In genomic region chrX:48905090-48905790, GRCh38 we compare ENCODE assay signal across 24 cellular contexts.
"Had no signal": no experiment of that assay in that cellular context is flagged by ENCODE, and none has a peak within 500 bp of the region (broad histone marks: within the 10 kb centered on the region; RNA-seq: fewer than 3 reads in every experiment).

No MANE protein-coding gene starts in this region.

- H2AFZ ChIP-seq: neural progenitor cell had no signal

- H3K27me3 Mint-ChIP-seq: naive thymus-derived CD8-positive, alpha-beta T cell; progenitor cell of endocrine pancreas; stimulated activated memory B cell treated with anti-CD40 and anti-IgM and Interleukin-4, amounts not matched to agents 10 μg/mL and 1 μg/mL and 100 μg/mL, for 72 hours; stimulated activated naive CD8-positive, alpha-beta T cell treated with anti-CD3 and anti-CD28 coated beads, Interleukin-15, amount 100 ng/mL, for 72 hours; type B pancreatic cell had no signal

- H3K9me3 ChIP-seq: left lung, lower lobe of right lung, neutrophil, ovary, right atrium auricular region, tibial nerve, uterus had no signal

- H3K4me1 ChIP-seq: left lung, lower lobe of right lung, neural progenitor cell, right atrium auricular region, uterus had no signal

- H3K36me3 ChIP-seq: neural progenitor cell, ovary, uterus had no signal

- H3K9me3 Mint-ChIP-seq: naive thymus-derived CD8-positive, alpha-beta T cell; stimulated activated memory B cell treated with anti-CD40 and anti-IgM and Interleukin-4, amounts not matched to agents 10 μg/mL and 1 μg/mL and 100 μg/mL, for 72 hours; stimulated activated naive CD8-positive, alpha-beta T cell treated with anti-CD3 and anti-CD28 coated beads, Interleukin-15, amount 100 ng/mL, for 72 hours; type B pancreatic cell had no signal

- H3K4me3 ChIP-seq: left lung, lower lobe of right lung, neural progenitor cell, ovary, right atrium auricular region, skin epidermis, tibial nerve, uterus had no signal

- ATAC-seq: left colon; left lung; lower lobe of right lung; naive thymus-derived CD8-positive, alpha-beta T cell; sciatic nerve; stimulated activated memory B cell treated with anti-CD40 and anti-IgM and Interleukin-4, amounts not matched to agents 10 μg/mL and 1 μg/mL and 100 μg/mL, for 72 hours; stimulated activated naive CD8-positive, alpha-beta T cell treated with anti-CD3 and anti-CD28 coated beads, Interleukin-15, amount 100 ng/mL, for 72 hours had no signal

- H3K4me2 ChIP-seq: neural progenitor cell had no signal

- H3K9ac ChIP-seq: neural progenitor cell had no signal

- H3K27me3 ChIP-seq: left lung, neural progenitor cell, neutrophil, ovary, right atrium auricular region, tibial nerve, uterus had no signal

- H3K27ac ChIP-seq: left lung, lower lobe of right lung, neural progenitor cell, neutrophil, ovary, right atrium auricular region, skin epidermis, tibial nerve, uterus had no signal

- DNase-seq: islet precursor cell; left colon; left lung; lower lobe of right lung; mammary epithelial cell; mesenchymal stem cell; naive thymus-derived CD8-positive, alpha-beta T cell; occipital lobe; ovary; stimulated activated CD4-positive, alpha-beta T cell treated with anti-CD3 and anti-CD28 coated beads, Interleukin-4, amount 100 ng/mL, for 24 hours; stimulated activated naive CD4-positive, alpha-beta T cell treated with Interleukin-2 at 50 U/mL for 16 hours; stimulated activated naive CD8-positive, alpha-beta T cell treated with anti-CD3 and anti-CD28 coated beads, Interleukin-15, amount 100 ng/mL, for 72 hours; substantia nigra; uterus had no signal

- H3K4me1 Mint-ChIP-seq: nephron; neural progenitor cell; stimulated activated memory B cell treated with anti-CD40 and anti-IgM and Interleukin-4, amounts not matched to agents 10 μg/mL and 1 μg/mL and 100 μg/mL, for 72 hours had no signal

- H3K4me3 Mint-ChIP-seq: naive thymus-derived CD8-positive, alpha-beta T cell; nephron; neural progenitor cell; stimulated activated memory B cell treated with anti-CD40 and anti-IgM and Interleukin-4, amounts not matched to agents 10 μg/mL and 1 μg/mL and 100 μg/mL, for 72 hours; stimulated activated naive CD8-positive, alpha-beta T cell treated with anti-CD3 and anti-CD28 coated beads, Interleukin-15, amount 100 ng/mL, for 72 hours; type B pancreatic cell had no signal

- H3K27ac Mint-ChIP-seq: naive thymus-derived CD8-positive, alpha-beta T cell; nephron; neural progenitor cell; progenitor cell of endocrine pancreas; stimulated activated memory B cell treated with anti-CD40 and anti-IgM and Interleukin-4, amounts not matched to agents 10 μg/mL and 1 μg/mL and 100 μg/mL, for 72 hours; type B pancreatic cell had no signal

- H3K36me3 Mint-ChIP-seq: type B pancreatic cell had no signal
